8 cellular contexts compared by ENCODE assay signal in the genomic region with DNA sequence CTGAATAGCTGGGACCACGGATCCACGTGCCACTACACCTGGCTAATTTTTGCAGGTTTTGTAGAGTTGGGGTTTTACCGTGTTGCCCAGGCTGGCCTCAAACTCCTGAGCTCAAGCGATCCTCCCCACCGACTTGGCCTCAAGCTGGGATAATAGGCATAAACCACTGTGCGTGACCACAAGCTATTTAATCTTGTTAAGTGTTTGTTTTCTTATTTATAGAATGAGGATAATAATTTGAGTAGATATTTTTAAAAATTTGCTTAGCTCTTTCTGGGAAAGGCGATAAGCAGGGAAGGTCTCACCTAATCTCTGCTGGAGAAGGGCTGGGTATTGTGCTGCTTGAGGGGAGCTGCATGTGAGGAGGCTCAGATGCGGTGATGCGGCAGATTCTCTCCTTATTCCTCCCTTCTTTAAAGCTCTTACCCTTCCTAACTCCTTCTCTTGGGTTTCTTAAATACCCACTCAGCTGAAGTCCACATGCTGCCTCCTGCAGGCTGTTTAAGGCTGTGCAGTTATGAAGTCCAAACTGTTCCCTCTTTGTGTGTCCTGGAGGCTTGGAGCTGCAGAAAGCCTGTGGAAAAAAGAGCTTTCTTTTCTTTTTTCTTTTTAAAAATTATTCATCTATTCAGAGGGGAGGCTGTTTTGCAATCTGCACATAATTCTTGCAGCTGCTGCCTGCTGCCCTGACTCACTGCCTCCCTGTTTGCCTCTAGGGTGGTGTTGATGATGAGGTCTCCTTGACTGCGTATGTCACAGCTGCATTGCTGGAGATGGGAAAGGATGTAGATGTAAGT. TPM values are rescaled to one million over a fixed set of nuclear protein-coding genes. Genes with fewer than 3 reads are reported as not detected.
A peak's percentile ranks its signal among the peaks of the same experiment; 100 is the strongest.
DNase-seq lines count a peak whose midpoint lies in the region; ATAC-seq, FAIRE-seq and TF ChIP-seq lines count a peak whose summit lies in the region.

No MANE protein-coding gene starts in this region.

- H3K36me3 Mint-ChIP-seq in effector memory CD8-positive, alpha-beta T cell (ENCODE audit: insufficient read depth) = no peaks in the 10 kb centered on the region

- peaks cover 0 to 6% of the 10 kb centered on the region in 2 donors for H3K27me3 Mint-ChIP-seq in effector memory CD8-positive, alpha-beta T cell

- WGBS in thyroid gland, 2 donors = 80 to 81% methylated on average over 10 of the region's 10 CpGs

- no peaks in the 10 kb centered on the region for H3K4me1 ChIP-seq in thyroid gland

- H3K9me3 ChIP-seq in thyroid gland = no peaks in the 10 kb centered on the region

- peak; percentile 35 for ATAC-seq in effector memory CD8-positive, alpha-beta T cell (replicated peaks)
- ATAC-seq in HG03108 (IDR thresholded peaks at IDR 0.05; ENCODE audit: unreplicated experiment) = no peak
- no peak for ATAC-seq in GM18873 (IDR thresholded peaks at IDR 0.05; ENCODE audit: low FRiP score, unreplicated experiment)

- no peak for FAIRE-seq in D721Med (lab: Jason Lieb, UNC)

- no peak overlapping the region for H3K27ac ChIP-seq in thyroid gland

- H3K27ac Mint-ChIP-seq in effector memory CD8-positive, alpha-beta T cell = no peak overlapping the region

- H3K36me3 ChIP-seq in thyroid gland = no peaks in the 10 kb centered on the region

- H3K4me3 Mint-ChIP-seq in effector memory CD8-positive, alpha-beta T cell = no peak overlapping the region

- TF ChIP-seq CTCF in D721Med (IDR thresholded peaks at IDR 0.05; ENCODE audit: insufficient read depth, missing control alignments) (peak; percentile 59), thyroid gland (IDR thresholded peaks at IDR 0.05) (peak in 5 of 6 experiments; percentile 39 to 68 (median 65))

- H3K27me3 ChIP-seq in thyroid gland = no peaks in the 10 kb centered on the region

- H3K9me3 Mint-ChIP-seq in effector memory CD8-positive, alpha-beta T cell = no peaks in the 10 kb centered on the region

- DNase-seq in D721Med (ENCODE audit: insufficient read length, low spot score) = peak; percentile 37
- peak; percentile 38 for DNase-seq in HT-29 (ENCODE audit: low spot score)
- peak; percentile 18 for DNase-seq in T-helper 9 cell
- DNase-seq in effector memory CD8-positive, alpha-beta T cell = peak; percentile 11 to 17 (median 12)
- peak; percentile 68 to 73 for DNase-seq in lung microvascular endothelial cell (ENCODE audit: low read depth in 2 of 2)
- peak; percentile 51 to 54 for DNase-seq in thyroid gland

- intact Hi-C loops in thyroid gland (cut with DNase I) = no loop called here

- H3K4me3 ChIP-seq in thyroid gland (replicated peaks in 1 of 3) = no peak overlapping the region

- no peak for TF ChIP-seq POLR2A in thyroid gland (IDR thresholded peaks at IDR 0.05)

- no peaks in the 10 kb centered on the region for H3K4me1 Mint-ChIP-seq in effector memory CD8-positive, alpha-beta T cell (ENCODE audit: low read depth in 2 of 2)

RNA-seq across cellular contexts. Expression of a gene that starts 37.9 kb away (rescaled TPM):
- total RNA-seq in HT-29 (2014; rRNA removed; shearing (Covaris generic)) = not detected in 2 replicates
- total RNA-seq in lung microvascular endothelial cell (not detected in 2 replicates), thyroid gland (under 1 TPM in 2 of 4 donors, not detected in 2; 0.22 to 0.27 TPM)

RNA-seq across cellular contexts. Expression of a gene that starts 53.9 kb away (rescaled TPM):
- total RNA-seq in HT-29 (2014; rRNA removed; shearing (Covaris generic)) = 0.79 and 2.5 TPM in 2 replicates
- total RNA-seq in lung microvascular endothelial cell = 5.9 and 12.1 TPM in 2 replicates
- 10 to 100 TPM; 51.7 to 71.2 (median 67.3) TPM for total RNA-seq in thyroid gland

Comparison
In these comparisons a context has a peak if more than half of its experiments do, and no peak if none do; other contexts are left out.
1. DNase-seq: peak in every context shown above with its lines; median percentile 70 in lung microvascular endothelial cell; 52 in thyroid gland; 38 in HT-29; 37 in D721Med; 18 in T-helper 9 cell; 12 in effector memory CD8-positive, alpha-beta T cell.